Comparison of ENCODE assay signal across 8 cellular contexts in genomic region chr12:20368653-20369163, GRCh38. TPM values are rescaled to one million over a fixed set of nuclear protein-coding genes. Genes with fewer than 3 reads are reported as not detected.
DNase-seq lines count a peak whose midpoint lies in the region; ATAC-seq and TF ChIP-seq lines count a peak whose summit lies in the region.

No MANE protein-coding gene starts in this region.

- H3K9me3 Mint-ChIP-seq in CD8-positive, alpha-beta T cell = no peaks in the 10 kb centered on the region

- CTCF ChIA-PET in CD8-positive, alpha-beta T cell (lab: Charles Lee) = no interaction called here

- ATAC-seq in CD8-positive, alpha-beta T cell = no peak

- intact Hi-C loops in CD8-positive, alpha-beta T cell (cut with DNase I, micrococcal nuclease) = no loop called here

- no peak overlapping the region for H3K27ac Mint-ChIP-seq in CD8-positive, alpha-beta T cell

- peak overlapping the region; percentile 68 to 69 (median 68) for H3K9ac ChIP-seq in skeletal muscle tissue (ENCODE audit: low read depth in 1 of 3, low read length in 3 of 3)

- H3K4me1 ChIP-seq in CD8-positive, alpha-beta T cell (ENCODE audit: insufficient read depth, low read length) = no peaks in the 10 kb centered on the region
- H3K4me1 ChIP-seq in skeletal muscle tissue (ENCODE audit: control insufficient read depth in 3 of 3, insufficient read depth in 3 of 3, low read length in 3 of 3) = peaks cover 7 to 15% (median 10%) of the 10 kb centered on the region in 3 donors

- POLR2A ChIA-PET in CD8-positive, alpha-beta T cell (lab: Charles Lee) = no interaction called here

- peaks cover 15% of the 10 kb centered on the region for H3K4me1 Mint-ChIP-seq in CD8-positive, alpha-beta T cell (ENCODE audit: low read depth)

- H3K9me3 ChIP-seq in CD8-positive, alpha-beta T cell (ENCODE audit: low read length) = no peaks in the 10 kb centered on the region
- H3K9me3 ChIP-seq in skeletal muscle tissue (ENCODE audit: control insufficient read depth in 3 of 3, low read length in 3 of 3) = no peaks in the 10 kb centered on the region

- H3K27me3 ChIP-seq in CD8-positive, alpha-beta T cell (ENCODE audit: insufficient read depth, low read length) = no peaks in the 10 kb centered on the region
- peaks cover 0 to 27% (median 10%) of the 10 kb centered on the region in 3 donors for H3K27me3 ChIP-seq in skeletal muscle tissue (ENCODE audit: control insufficient read depth in 3 of 3, insufficient read depth in 3 of 3, low read length in 3 of 3)

- no peak for DNase-seq in CD8-positive, alpha-beta T cell
- DNase-seq in LNCaP clone FGC (ENCODE audit: low read depth) (no peak), caudate nucleus (lab: John Stamatoyannopoulos, UW) (peak in 20 of 61 donors; percentile 1 to 56 (median 28)), iris pigment epithelial cell (ENCODE audit: low read depth) (peak; percentile 62), NCI-H1092 treated with DMSO at 0.1 percent for 48 hours (lab: John Stamatoyannopoulos, UW) (no peak), NCI-H774 (lab: John Stamatoyannopoulos, UW) (no peak)
- no peak for DNase-seq in activated CD4-positive, alpha-beta T cell treated with anti-CD3 and anti-CD28 coated beads for 4 hours

- H3K4me3 Mint-ChIP-seq in CD8-positive, alpha-beta T cell = peak overlapping the region; percentile 50

- TF ChIP-seq CTCF in CD8-positive, alpha-beta T cell (IDR thresholded peaks at IDR 0.05) = no peak
- TF ChIP-seq CTCF in LNCaP clone FGC (IDR thresholded peaks at IDR 0.05; ENCODE audit: control insufficient read depth, extremely low read depth, insufficient read depth) = no peak

- H3K36me3 ChIP-seq in CD8-positive, alpha-beta T cell (ENCODE audit: insufficient read depth, low read length) = no peaks in the 10 kb centered on the region
- no peaks in the 10 kb centered on the region for H3K36me3 ChIP-seq in skeletal muscle tissue (ENCODE audit: control insufficient read depth in 3 of 3, insufficient read depth in 3 of 3, low read length in 3 of 3)

- no peaks in the 10 kb centered on the region for H3K36me3 Mint-ChIP-seq in CD8-positive, alpha-beta T cell

- H3K27ac ChIP-seq in CD8-positive, alpha-beta T cell (ENCODE audit: low read depth, low read length) = no peak overlapping the region
- peak overlapping the region; percentile 84 for H3K27ac ChIP-seq in caudate nucleus (ENCODE audit: low read depth, low read length)
- peak overlapping the region; percentile 68 for H3K27ac ChIP-seq in skeletal muscle tissue (ENCODE audit: low read depth, low read length)

- peaks cover 40% of the 10 kb centered on the region for H3K27me3 Mint-ChIP-seq in CD8-positive, alpha-beta T cell (ENCODE audit: low read depth)

- no peak overlapping the region for H3K4me3 ChIP-seq in CD8-positive, alpha-beta T cell (ENCODE audit: low read depth, low read length)
- peak overlapping the region; percentile 54 for H3K4me3 ChIP-seq in LNCaP clone FGC (ENCODE audit: low read depth, low read length)
- H3K4me3 ChIP-seq in skeletal muscle tissue (ENCODE audit: low read length in 3 of 3) = peak overlapping the region; percentile 75 to 81 (median 76)

RNA-seq across cellular contexts. Expression of gene PDE3A, which starts 0.4 kb away (rescaled TPM):
- not detected for total RNA-seq in CD8-positive, alpha-beta T cell
- 18.3 TPM for total RNA-seq in skeletal muscle tissue

Comparison
In these comparisons a context has a peak if more than half of its experiments do, and no peak if none do; other contexts are left out.
1. RNA of gene PDE3A, which starts 0.4 kb away (total RNA-seq): 18.3 TPM in skeletal muscle tissue (single experiment); not detected in CD8-positive, alpha-beta T cell; every median in the first group is over 10 times any median in the second.